8 cellular contexts compared by ENCODE assay signal in genomic region chr4:145618912-145619638, GRCh38. TPM values are rescaled to one million over a fixed set of nuclear protein-coding genes. Genes with fewer than 3 reads are reported as not detected.
A peak's percentile ranks its signal among the peaks of the same experiment; 100 is the strongest.
DNase-seq lines count a peak whose midpoint lies in the region; ATAC-seq and TF ChIP-seq lines count a peak whose summit lies in the region.

Gene MMAA, plus strand, starts transcription at chr4:145619385. Its CDS starts 19,755 bp downstream, at chr4:145639140.

- peak; percentile 55 for TF ChIP-seq CTCF in epithelial cell of proximal tubule (conservative IDR thresholded peaks at IDR 0.05; ENCODE audit: low read depth, low read length)

- 1% methylated on average over 69 of the region's 69 CpGs for WGBS in HUES64

- H3K4me1 ChIP-seq in HUES64 (ENCODE audit: insufficient read depth, low read length) (peaks cover 16% of the 10 kb centered on the region), mucosa of stomach (ENCODE audit: control insufficient read depth, insufficient read depth, low read length) (peaks cover 12% of the 10 kb centered on the region)

- peak within 1 kb of the TSS; percentile 75 for H3K4me3 ChIP-seq in HUES64 (ENCODE audit: low read length)
- H3K4me3 ChIP-seq in epithelial cell of proximal tubule (ENCODE audit: low read depth, low read length), result peak within 1 kb of the TSS; percentile 87
- H3K4me3 ChIP-seq in mucosa of stomach (ENCODE audit: low read length), result peak within 1 kb of the TSS; percentile 86

- peak within 1 kb of the TSS; percentile 90 for H3K9ac ChIP-seq in HUES64 (ENCODE audit: low read depth, low read length)
- peak within 1 kb of the TSS; percentile 98 for H3K9ac ChIP-seq in mucosa of stomach (ENCODE audit: low read length)

- DNase-seq in DMS114 treated with DMSO at 0.1 percent for 48 hours (lab: John Stamatoyannopoulos, UW; ENCODE audit: unreplicated experiment) (peak; percentile 73), OCI-M1 (lab: John Stamatoyannopoulos, UW) (peak; percentile 97), activated T-cell treated with anti-CD3 and anti-CD28 coated beads for 48 hours (ENCODE audit: low read depth) (peak; percentile 97), epithelial cell of proximal tubule (ENCODE audit: low read depth) (no peak)
- peak; percentile 88 to 91 for DNase-seq in stimulated activated CD8-positive, alpha-beta memory T cell treated with anti-CD3 and anti-CD28 coated beads, Interleukin-7, amount 100 ng/mL, for 1 hour (ENCODE audit: low read depth in 2 of 2)

- H3K9me3 ChIP-seq in HUES64 (ENCODE audit: insufficient read depth, low read depth, low read length) (peaks cover 11% of the 10 kb centered on the region), mucosa of stomach (ENCODE audit: control insufficient read depth, low read length) (no peaks in the 10 kb centered on the region)

- H3K27ac ChIP-seq in HUES64 (ENCODE audit: low read depth, low read length), result peak within 1 kb of the TSS; percentile 73

- H3K27me3 ChIP-seq in HUES64 (ENCODE audit: insufficient read depth, low read length), result no peaks in the 10 kb centered on the region
- H3K27me3 ChIP-seq in mucosa of stomach (ENCODE audit: control insufficient read depth, insufficient read depth, low read length), result no peaks in the 10 kb centered on the region

- peak; percentile 81 for ATAC-seq in GM21447 (IDR thresholded peaks at IDR 0.05; ENCODE audit: unreplicated experiment)

- H3K36me3 ChIP-seq in HUES64 (ENCODE audit: insufficient read depth, low read length) (0 out of 2 replicates have a peak, but pooled peaks cover 2% of the 10 kb centered on the region), mucosa of stomach (ENCODE audit: control insufficient read depth, insufficient read depth, low read length) (no peaks in the 10 kb centered on the region)

RNA-seq across cellular contexts. Expression of gene MMAA, which starts in this region (rescaled TPM):
- 3.8 TPM for polyA plus RNA-seq in HUES64 (2013, experiment 1 of 2)
- polyA plus RNA-seq in HUES64 (2013, experiment 2 of 2), result 4.2 TPM
- 5.6 and 7.1 TPM in 2 replicates for total RNA-seq in epithelial cell of proximal tubule
